ENCODE assay signal across 8 cellular contexts in the genomic region with DNA sequence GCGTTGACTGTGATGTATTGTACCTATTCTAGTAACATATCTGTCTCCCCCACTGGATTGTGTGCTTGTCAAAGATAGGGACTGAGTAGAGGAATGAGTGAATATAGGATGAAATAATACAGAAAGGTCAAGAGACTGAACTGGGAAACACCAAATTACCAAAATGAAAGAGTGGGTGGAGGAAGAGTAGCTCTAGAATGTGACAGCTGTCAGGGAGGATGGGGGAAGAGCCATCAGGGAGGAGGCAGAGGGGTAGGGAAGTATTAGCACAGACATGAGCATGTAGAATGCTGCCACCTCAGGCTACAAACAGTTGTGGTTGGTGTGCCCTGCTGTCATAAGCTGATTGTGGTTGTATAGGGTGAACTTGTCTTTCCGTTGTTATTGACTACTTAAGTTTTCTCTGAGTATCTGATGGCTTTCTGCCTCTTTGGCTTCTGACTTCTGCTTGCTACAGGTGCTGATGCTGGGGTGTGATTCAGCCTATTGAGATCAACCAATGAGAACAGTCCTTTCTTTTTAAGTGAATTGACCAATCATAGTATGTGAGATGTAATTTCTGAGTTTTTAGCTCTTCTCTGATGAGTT. TPM values are rescaled to one million over a fixed set of nuclear protein-coding genes. Genes with fewer than 3 reads are reported as not detected.
DNase-seq lines count a peak whose midpoint lies in the region; ATAC-seq, FAIRE-seq and TF ChIP-seq lines count a peak whose summit lies in the region.

No MANE protein-coding gene starts in this region.

- CTCF ChIA-PET in Calu3 (lab: Charles Lee), result interaction anchor here (0.6 kb wide), 2 partner anchors 18 to 1165 kb away, joined by 3 to 4 read pairs; no protein-coding TSS in a partner anchor

- intact Hi-C loops in psoas muscle (cut with DNase I) (no loop called here), Calu3 (cut with micrococcal nuclease; ENCODE audit: unreplicated experiment) (no loop called here), aorta (cut with DNase I) (no loop called here)

- no peaks in the 10 kb centered on the region for H3K27me3 Mint-ChIP-seq in Calu3 (ENCODE audit: unreplicated experiment)

- peaks cover 26% of the 10 kb centered on the region for H3K4me1 Mint-ChIP-seq in Calu3 (ENCODE audit: low read depth, unreplicated experiment)

- no peaks in the 10 kb centered on the region for H3K9me3 ChIP-seq in psoas muscle
- no peaks in the 10 kb centered on the region for H3K9me3 ChIP-seq in aorta (ENCODE audit: control insufficient read depth, low read length)

- no peak for TF ChIP-seq CTCF in psoas muscle (IDR thresholded peaks at IDR 0.05)
- no peak for TF ChIP-seq CTCF in Calu3 (IDR thresholded peaks at IDR 0.05; ENCODE audit: unreplicated experiment)

- H3K4me3 ChIP-seq in psoas muscle (no peak overlapping the region), aorta (ENCODE audit: low read length in 2 of 2) (no peak overlapping the region)

- H3K27ac ChIP-seq in psoas muscle (no peak overlapping the region), aorta (ENCODE audit: low read depth in 1 of 2, low read length in 2 of 2) (no peak overlapping the region)

- H3K27ac Mint-ChIP-seq in Calu3 (ENCODE audit: unreplicated experiment), result no peak overlapping the region

- no peak for FAIRE-seq in RCC 7860 (lab: Jason Lieb, UNC)

- H3K27me3 ChIP-seq in psoas muscle (ENCODE audit: insufficient read depth in 3 of 3, low read length in 2 of 3) (no peaks in the 10 kb centered on the region), aorta (ENCODE audit: control insufficient read depth in 1 of 2, insufficient read depth in 2 of 2, low read length in 1 of 2) (no peaks in the 10 kb centered on the region)

- no peaks in the 10 kb centered on the region for H3K9me3 Mint-ChIP-seq in Calu3 (ENCODE audit: low read depth, unreplicated experiment)

- DNase-seq in RCC 7860 (ENCODE audit: low spot score) (peak; percentile 14), psoas muscle (no peak), Calu3 (no peak), mucosa of gallbladder (ENCODE audit: low spot score) (no peak), aorta (no peak)
- peak; percentile 36 for DNase-seq in activated T-helper 9 cell treated with anti-CD3 and anti-CD28 coated beads, Interleukin-2, amount 50 U/mL, for 16 hours (ENCODE audit: low read depth)

- H3K36me3 Mint-ChIP-seq in Calu3 (ENCODE audit: insufficient read depth, unreplicated experiment), result peaks cover 6% of the 10 kb centered on the region

- ATAC-seq in GM18873 (IDR thresholded peaks at IDR 0.05; ENCODE audit: low FRiP score, unreplicated experiment), result peak; percentile 22
- peak; percentile 46 for ATAC-seq in HG02973 (IDR thresholded peaks at IDR 0.05; ENCODE audit: unreplicated experiment)
- peak; percentile 60 to 74 (median 66) for ATAC-seq in psoas muscle
- no peak for ATAC-seq in aorta (ENCODE audit: low FRiP score)

- BruUV-seq in Calu3 (replicated peaks; lab: Mats Ljungman, UMichigan), result no TSS peak

- WGBS in psoas muscle, 3 donors, result 68 to 80% (median 77%) methylated on average over 2 of the region's 2 CpGs
- WGBS in aorta, 2 donors, result 73 to 83% methylated on average over 2 of the region's 2 CpGs

- H3K36me3 ChIP-seq in psoas muscle (ENCODE audit: insufficient read depth in 1 of 2, low read depth in 1 of 2), result no peaks in the 10 kb centered on the region
- H3K36me3 ChIP-seq in aorta (ENCODE audit: control insufficient read depth in 1 of 2, insufficient read depth in 2 of 2, low read length in 1 of 2), result no peaks in the 10 kb centered on the region

- H3K4me1 ChIP-seq in psoas muscle (peaks cover 60% of the 10 kb centered on the region), aorta (ENCODE audit: control insufficient read depth in 1 of 2, insufficient read depth in 2 of 2, low read length in 2 of 2) (peaks cover 2 to 3% of the 10 kb centered on the region in 2 donors)

- H3K4me3 Mint-ChIP-seq in Calu3 (ENCODE audit: low read depth, unreplicated experiment), result no peak overlapping the region

RNA-seq across cellular contexts. Expression of a gene that starts 5.6 kb away (rescaled TPM):
- total RNA-seq in psoas muscle (100 to 1,000 TPM in 3 of 4 donors, 10 to 100 TPM in 1; 65.7 to 122 (median 114) TPM), Calu3 (2022) (20.6 and 27.8 TPM in 2 replicates), mucosa of gallbladder (54.5 TPM), aorta (100 to 1,000 TPM in 1 of 2 donors, 10 to 100 TPM in 1; 95.0 to 111 TPM)
- polyA plus RNA-seq in psoas muscle (10 to 100 TPM; 12.5 to 56.4 (median 28.8) TPM), aorta (10 to 100 TPM; 23.1 to 23.8 TPM)

Comparison
In these comparisons a context has a peak if more than half of its experiments do, and no peak if none do; other contexts are left out.
1. DNase-seq: peak in RCC 7860 (single experiment) and activated T-helper 9 cell treated with anti-CD3 and anti-CD28 coated beads, Interleukin-2, amount 50 U/mL, for 16 hours (single experiment); none in psoas muscle (0 of 2), Calu3 (single experiment), mucosa of gallbladder (single experiment) and aorta (0 of 2).